Comparison of ENCODE assay signal across 8 cellular contexts in genomic region chr6:44041461-44042260, GRCh38.
DNase-seq lines count a peak whose midpoint lies in the region; ATAC-seq and TF ChIP-seq lines count a peak whose summit lies in the region.

No MANE protein-coding gene starts in this region.

- no peak for TF ChIP-seq POLR2A in gastroesophageal sphincter (IDR thresholded peaks at IDR 0.05)

- H3K27ac ChIP-seq in gastroesophageal sphincter (peak overlapping the region in 3 of 4 donors; percentile 64 to 88 (median 84)), skeletal muscle tissue (ENCODE audit: low read depth, low read length) (peak overlapping the region; percentile 44)

- H3K36me3 Mint-ChIP-seq in HFFc6 (ENCODE audit: low read depth) = no peaks in the 10 kb centered on the region

- peak overlapping the region; percentile 96 for H3K27ac Mint-ChIP-seq in HFFc6

- no peak overlapping the region for H3K4me3 ChIP-seq in gastroesophageal sphincter
- no peak overlapping the region for H3K4me3 ChIP-seq in skeletal muscle tissue (ENCODE audit: low read length in 3 of 3)

- WGBS in gastroesophageal sphincter (ENCODE audit: low coverage in 1 of 2), 2 donors = 10 to 19% methylated on average over 7 to 10 of the region's 10 CpGs

- no peak for TF ChIP-seq CTCF in HFFc6 (IDR thresholded peaks at IDR 0.05)
- TF ChIP-seq CTCF in gastroesophageal sphincter (IDR thresholded peaks at IDR 0.05) = no peak

- TF ChIP-seq EP300 in gastroesophageal sphincter (IDR thresholded peaks at IDR 0.05) = no peak

- H3K4me3 Mint-ChIP-seq in HFFc6 = peak overlapping the region; percentile 69

- ATAC-seq in gastroesophageal sphincter (peak; percentile 80), HG02623 (IDR thresholded peaks at IDR 0.05; ENCODE audit: unreplicated experiment) (no peak), HG03196 (IDR thresholded peaks at IDR 0.05; ENCODE audit: unreplicated experiment) (no peak), HG02798 (IDR thresholded peaks at IDR 0.05; ENCODE audit: poor library complexity, unreplicated experiment) (no peak)

- peaks cover 39% of the 10 kb centered on the region for H3K4me1 Mint-ChIP-seq in HFFc6 (ENCODE audit: low read depth)

- H3K27me3 Mint-ChIP-seq in HFFc6 (ENCODE audit: insufficient read depth) = peaks cover 2% of the 10 kb centered on the region; the same call in 1 of the 2 replicates

- H3K4me1 ChIP-seq in gastroesophageal sphincter (peaks cover 2 to 59% (median 32%) of the 10 kb centered on the region in 3 donors), skeletal muscle tissue (ENCODE audit: control insufficient read depth in 3 of 3, insufficient read depth in 3 of 3, low read length in 3 of 3) (peaks cover 17 to 37% (median 33%) of the 10 kb centered on the region in 3 donors)

- H3K36me3 ChIP-seq in gastroesophageal sphincter (no peaks in the 10 kb centered on the region), skeletal muscle tissue (ENCODE audit: control insufficient read depth in 3 of 3, insufficient read depth in 3 of 3, low read length in 3 of 3) (no peaks in the 10 kb centered on the region)

- no peaks in the 10 kb centered on the region for H3K9me3 Mint-ChIP-seq in HFFc6

- H3K9me3 ChIP-seq in gastroesophageal sphincter (no peaks in the 10 kb centered on the region), skeletal muscle tissue (ENCODE audit: control insufficient read depth in 3 of 3, low read length in 3 of 3) (no peaks in the 10 kb centered on the region)

- H3K27me3 ChIP-seq in gastroesophageal sphincter = no peaks in the 10 kb centered on the region
- no peaks in the 10 kb centered on the region for H3K27me3 ChIP-seq in skeletal muscle tissue (ENCODE audit: control insufficient read depth in 3 of 3, insufficient read depth in 3 of 3, low read length in 3 of 3)

- DNase-seq in HFFc6 (peak; percentile 93), T1000 (lab: John Stamatoyannopoulos, UW) (peak; percentile 80), NCI-H146 (lab: John Stamatoyannopoulos, UW) (no peak)

- H3K9ac ChIP-seq in skeletal muscle tissue (ENCODE audit: low read depth in 1 of 3, low read length in 3 of 3) = no peak overlapping the region
